In the genomic region with DNA sequence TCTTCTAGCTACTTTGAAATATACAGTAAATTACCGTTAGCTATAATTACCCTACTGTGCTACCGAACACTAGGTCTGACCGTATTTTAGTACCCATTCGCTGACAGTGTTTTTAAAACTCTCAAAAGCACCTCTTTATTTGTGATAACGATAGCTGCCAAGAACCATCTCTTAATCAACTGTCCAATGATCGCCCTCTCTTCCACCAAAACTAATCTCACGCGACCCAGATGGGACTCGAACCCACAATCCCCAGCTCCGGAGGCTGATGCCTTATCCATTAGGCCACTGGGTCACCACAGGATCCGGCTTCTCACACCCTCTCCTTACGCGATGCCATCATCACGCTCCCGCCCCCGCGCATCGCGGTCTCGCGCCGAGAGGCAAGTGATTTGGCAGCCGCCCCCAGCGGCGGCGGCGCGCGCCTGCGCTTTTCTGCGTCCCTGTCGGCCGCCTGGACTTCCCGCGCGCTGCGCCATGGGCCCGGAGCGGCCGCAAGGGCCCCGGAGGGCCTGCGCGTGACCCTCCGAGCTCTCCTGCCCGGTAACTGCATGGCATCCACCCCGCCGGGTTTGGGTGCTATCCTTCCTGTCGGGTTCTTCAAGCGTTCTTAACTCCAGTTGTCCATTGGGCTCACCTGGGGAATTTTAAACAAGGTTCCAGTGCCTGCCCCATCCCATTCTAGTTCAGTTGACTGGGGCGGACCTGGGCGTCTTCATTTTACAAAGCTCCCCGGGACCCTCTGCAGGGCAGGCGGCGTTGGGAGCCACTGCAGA, we compare ENCODE assay signal across 1 cellular context.
TF ChIP-seq lines count a peak whose summit lies in the region.

No MANE protein-coding gene starts in this region.

TF ChIP-seq in HepG2, 621 proteins besides CTCF, POLR2A, EP300 and RAD21 (continued from another document and continues in another):
- TF ChIP-seq, protein P1, sequence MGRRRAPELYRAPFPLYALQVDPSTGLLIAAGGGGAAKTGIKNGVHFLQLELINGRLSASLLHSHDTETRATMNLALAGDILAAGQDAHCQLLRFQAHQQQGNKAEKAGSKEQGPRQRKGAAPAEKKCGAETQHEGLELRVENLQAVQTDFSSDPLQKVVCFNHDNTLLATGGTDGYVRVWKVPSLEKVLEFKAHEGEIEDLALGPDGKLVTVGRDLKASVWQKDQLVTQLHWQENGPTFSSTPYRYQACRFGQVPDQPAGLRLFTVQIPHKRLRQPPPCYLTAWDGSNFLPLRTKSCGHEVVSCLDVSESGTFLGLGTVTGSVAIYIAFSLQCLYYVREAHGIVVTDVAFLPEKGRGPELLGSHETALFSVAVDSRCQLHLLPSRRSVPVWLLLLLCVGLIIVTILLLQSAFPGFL (CRISPR knock-in tag; IDR thresholded peaks at IDR 0.05), result no peak
- TF ChIP-seq MXD1 (CRISPR knock-in tag; IDR thresholded peaks at IDR 0.05), result peak; percentile 88
- TF ChIP-seq JUN (CRISPR knock-in tag; IDR thresholded peaks at IDR 0.05), result 0 out of 2 replicates have a peak, but pooled peaks have one; percentile 73
- TF ChIP-seq NFIB (CRISPR knock-in tag; IDR thresholded peaks at IDR 0.05; ENCODE audit: borderline replicate concordance), result no peak
- no peak for TF ChIP-seq SMARCC2 (IDR thresholded peaks at IDR 0.05)
- peak; percentile 93; the same call in 1 of the 2 replicates for TF ChIP-seq ZNF703 (CRISPR knock-in tag; IDR thresholded peaks at IDR 0.05; ENCODE audit: borderline replicate concordance)
- 0 out of 2 replicates have a peak, but pooled peaks have one; percentile 93 for TF ChIP-seq ZC3H13 (CRISPR knock-in tag; IDR thresholded peaks at IDR 0.05)
- TF ChIP-seq RNF2 (conservative IDR thresholded peaks at IDR 0.05; ENCODE audit: low read depth), result peak; percentile 95
- TF ChIP-seq RBAK (CRISPR knock-in tag; IDR thresholded peaks at IDR 0.05), result no peak
- no peak; the same call in 1 of the 2 replicates for TF ChIP-seq ZNF7 (CRISPR knock-in tag; IDR thresholded peaks at IDR 0.05)
- peak; percentile 94 for TF ChIP-seq SP4 (CRISPR knock-in tag; IDR thresholded peaks at IDR 0.05)
- no peak for TF ChIP-seq TEF (CRISPR knock-in tag; IDR thresholded peaks at IDR 0.05)
- TF ChIP-seq TERF1 (CRISPR knock-in tag; IDR thresholded peaks at IDR 0.05), result 0 out of 2 replicates have a peak, but pooled peaks have one; percentile 58
- TF ChIP-seq TBL1XR1 (IDR thresholded peaks at IDR 0.05; ENCODE audit: borderline replicate concordance, low read length, partially characterized antibody), result peak; percentile 70
- peak; percentile 80; the same call in 1 of the 2 replicates for TF ChIP-seq SMAD9 (CRISPR knock-in tag; IDR thresholded peaks at IDR 0.05)
- peak; percentile 65; the same call in 1 of the 2 replicates for TF ChIP-seq MYNN (CRISPR knock-in tag; IDR thresholded peaks at IDR 0.05; ENCODE audit: low read depth)
- peak; percentile 60; the same call in 1 of the 2 replicates for TF ChIP-seq TMF1 (CRISPR knock-in tag; IDR thresholded peaks at IDR 0.05; ENCODE audit: low read depth)
- peak; percentile 81 for TF ChIP-seq NAIF1 (CRISPR knock-in tag; IDR thresholded peaks at IDR 0.05; ENCODE audit: borderline replicate concordance)
- peak; percentile 98 for TF ChIP-seq ARNT2 (CRISPR knock-in tag; IDR thresholded peaks at IDR 0.05; ENCODE audit: low read depth)
- peak; percentile 97 for TF ChIP-seq SALL2 (CRISPR knock-in tag; IDR thresholded peaks at IDR 0.05)
- no peak for TF ChIP-seq PCBP2 (optimal IDR thresholded peaks at IDR 0.05; ENCODE audit: low read depth, low read length, poor library complexity, severe bottlenecking)
- TF ChIP-seq, protein P2, sequence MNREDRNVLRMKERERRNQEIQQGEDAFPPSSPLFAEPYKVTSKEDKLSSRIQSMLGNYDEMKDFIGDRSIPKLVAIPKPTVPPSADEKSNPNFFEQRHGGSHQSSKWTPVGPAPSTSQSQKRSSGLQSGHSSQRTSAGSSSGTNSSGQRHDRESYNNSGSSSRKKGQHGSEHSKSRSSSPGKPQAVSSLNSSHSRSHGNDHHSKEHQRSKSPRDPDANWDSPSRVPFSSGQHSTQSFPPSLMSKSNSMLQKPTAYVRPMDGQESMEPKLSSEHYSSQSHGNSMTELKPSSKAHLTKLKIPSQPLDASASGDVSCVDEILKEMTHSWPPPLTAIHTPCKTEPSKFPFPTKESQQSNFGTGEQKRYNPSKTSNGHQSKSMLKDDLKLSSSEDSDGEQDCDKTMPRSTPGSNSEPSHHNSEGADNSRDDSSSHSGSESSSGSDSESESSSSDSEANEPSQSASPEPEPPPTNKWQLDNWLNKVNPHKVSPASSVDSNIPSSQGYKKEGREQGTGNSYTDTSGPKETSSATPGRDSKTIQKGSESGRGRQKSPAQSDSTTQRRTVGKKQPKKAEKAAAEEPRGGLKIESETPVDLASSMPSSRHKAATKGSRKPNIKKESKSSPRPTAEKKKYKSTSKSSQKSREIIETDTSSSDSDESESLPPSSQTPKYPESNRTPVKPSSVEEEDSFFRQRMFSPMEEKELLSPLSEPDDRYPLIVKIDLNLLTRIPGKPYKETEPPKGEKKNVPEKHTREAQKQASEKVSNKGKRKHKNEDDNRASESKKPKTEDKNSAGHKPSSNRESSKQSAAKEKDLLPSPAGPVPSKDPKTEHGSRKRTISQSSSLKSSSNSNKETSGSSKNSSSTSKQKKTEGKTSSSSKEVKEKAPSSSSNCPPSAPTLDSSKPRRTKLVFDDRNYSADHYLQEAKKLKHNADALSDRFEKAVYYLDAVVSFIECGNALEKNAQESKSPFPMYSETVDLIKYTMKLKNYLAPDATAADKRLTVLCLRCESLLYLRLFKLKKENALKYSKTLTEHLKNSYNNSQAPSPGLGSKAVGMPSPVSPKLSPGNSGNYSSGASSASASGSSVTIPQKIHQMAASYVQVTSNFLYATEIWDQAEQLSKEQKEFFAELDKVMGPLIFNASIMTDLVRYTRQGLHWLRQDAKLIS (CRISPR knock-in tag; IDR thresholded peaks at IDR 0.05), result 0 out of 2 replicates have a peak, but pooled peaks have one; percentile 66
- TF ChIP-seq CENPX (CRISPR knock-in tag; IDR thresholded peaks at IDR 0.05), result no peak
- TF ChIP-seq NFYC (CRISPR knock-in tag; IDR thresholded peaks at IDR 0.05), result peak; percentile 52
- TF ChIP-seq RXRB (CRISPR knock-in tag; IDR thresholded peaks at IDR 0.05; ENCODE audit: borderline replicate concordance), result peak; percentile 91
- TF ChIP-seq, protein P3, sequence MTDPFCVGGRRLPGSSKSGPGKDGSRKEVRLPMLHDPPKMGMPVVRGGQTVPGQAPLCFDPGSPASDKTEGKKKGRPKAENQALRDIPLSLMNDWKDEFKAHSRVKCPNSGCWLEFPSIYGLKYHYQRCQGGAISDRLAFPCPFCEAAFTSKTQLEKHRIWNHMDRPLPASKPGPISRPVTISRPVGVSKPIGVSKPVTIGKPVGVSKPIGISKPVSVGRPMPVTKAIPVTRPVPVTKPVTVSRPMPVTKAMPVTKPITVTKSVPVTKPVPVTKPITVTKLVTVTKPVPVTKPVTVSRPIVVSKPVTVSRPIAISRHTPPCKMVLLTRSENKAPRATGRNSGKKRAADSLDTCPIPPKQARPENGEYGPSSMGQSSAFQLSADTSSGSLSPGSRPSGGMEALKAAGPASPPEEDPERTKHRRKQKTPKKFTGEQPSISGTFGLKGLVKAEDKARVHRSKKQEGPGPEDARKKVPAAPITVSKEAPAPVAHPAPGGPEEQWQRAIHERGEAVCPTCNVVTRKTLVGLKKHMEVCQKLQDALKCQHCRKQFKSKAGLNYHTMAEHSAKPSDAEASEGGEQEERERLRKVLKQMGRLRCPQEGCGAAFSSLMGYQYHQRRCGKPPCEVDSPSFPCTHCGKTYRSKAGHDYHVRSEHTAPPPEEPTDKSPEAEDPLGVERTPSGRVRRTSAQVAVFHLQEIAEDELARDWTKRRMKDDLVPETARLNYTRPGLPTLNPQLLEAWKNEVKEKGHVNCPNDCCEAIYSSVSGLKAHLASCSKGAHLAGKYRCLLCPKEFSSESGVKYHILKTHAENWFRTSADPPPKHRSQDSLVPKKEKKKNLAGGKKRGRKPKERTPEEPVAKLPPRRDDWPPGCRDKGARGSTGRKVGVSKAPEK (CRISPR knock-in tag; IDR thresholded peaks at IDR 0.05; ENCODE audit: borderline replicate concordance), result peak; percentile 82; the same call in 1 of the 2 replicates
- TF ChIP-seq ZSCAN5A (CRISPR knock-in tag; IDR thresholded peaks at IDR 0.05; ENCODE audit: borderline replicate concordance), result peak; percentile 75; the same call in 1 of the 2 replicates
- TF ChIP-seq, protein P4, sequence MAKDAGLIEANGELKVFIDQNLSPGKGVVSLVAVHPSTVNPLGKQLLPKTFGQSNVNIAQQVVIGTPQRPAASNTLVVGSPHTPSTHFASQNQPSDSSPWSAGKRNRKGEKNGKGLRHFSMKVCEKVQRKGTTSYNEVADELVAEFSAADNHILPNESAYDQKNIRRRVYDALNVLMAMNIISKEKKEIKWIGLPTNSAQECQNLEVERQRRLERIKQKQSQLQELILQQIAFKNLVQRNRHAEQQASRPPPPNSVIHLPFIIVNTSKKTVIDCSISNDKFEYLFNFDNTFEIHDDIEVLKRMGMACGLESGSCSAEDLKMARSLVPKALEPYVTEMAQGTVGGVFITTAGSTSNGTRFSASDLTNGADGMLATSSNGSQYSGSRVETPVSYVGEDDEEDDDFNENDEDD (CRISPR knock-in tag; IDR thresholded peaks at IDR 0.05; ENCODE audit: borderline replicate concordance), result peak; percentile 96
- TF ChIP-seq NR2F6 (IDR thresholded peaks at IDR 0.05), result peak; percentile 47; the same call in 1 of the 2 replicates
- TF ChIP-seq NR2F6 (CRISPR knock-in tag; IDR thresholded peaks at IDR 0.05), result peak; percentile 87
- TF ChIP-seq MXI1 (IDR thresholded peaks at IDR 0.05; ENCODE audit: borderline replicate concordance, low read depth, low read length), result peak; percentile 85; the same call in 1 of the 3 replicates
- TF ChIP-seq ZNF225 (CRISPR knock-in tag; IDR thresholded peaks at IDR 0.05), result peak; percentile 57; the same call in 1 of the 2 replicates
- peak; percentile 46; the same call in 1 of the 2 replicates for TF ChIP-seq ZNF609 (CRISPR knock-in tag; IDR thresholded peaks at IDR 0.05; ENCODE audit: borderline replicate concordance)
- TF ChIP-seq ZBTB2 (CRISPR knock-in tag; IDR thresholded peaks at IDR 0.05; ENCODE audit: low read depth), result peak; percentile 77
